ENCODE assay signal across 25 cellular contexts in genomic region chr14:88479574-88479987, GRCh38.
DNase-seq lines count a peak whose midpoint lies in the region; ATAC-seq, FAIRE-seq and TF ChIP-seq lines count a peak whose summit lies in the region.
"Had no signal": no experiment of that assay in that cellular context is flagged by ENCODE, and none has a peak within 500 bp of the region (broad histone marks: within the 10 kb centered on the region; RNA-seq: fewer than 3 reads in every experiment).

No MANE protein-coding gene starts in this region.

- TF ChIP-seq POLR2A in H1 (IDR thresholded peaks at IDR 0.05; ENCODE audit: control extremely low read depth in 1 of 2, low read depth in 2 of 2, low read length in 2 of 2) (no peak), testis (IDR thresholded peaks at IDR 0.05) (no peak)

- no peak overlapping the region for H3K9ac ChIP-seq in H1 (replicated peaks in 1 of 4; ENCODE audit: extremely low read depth in 1 of 4, low read depth in 3 of 4, low read length in 3 of 4)
- H3K9ac ChIP-seq: BLaER1 had no signal

- no peak overlapping the region for H3K4ac ChIP-seq in H1 (replicated peaks; ENCODE audit: insufficient read length, low read depth, low read length)

- H4K8ac ChIP-seq in H1 (ENCODE audit: extremely low read depth, insufficient read depth, low read length) = no peak overlapping the region

- no peak overlapping the region for H2BK12ac ChIP-seq in H1 (ENCODE audit: low read depth, low read length)

- no peak for ATAC-seq in GM18502 (IDR thresholded peaks at IDR 0.05; ENCODE audit: poor library complexity, unreplicated experiment)
- ATAC-seq: GM12878 had no signal

- no peak for TF ChIP-seq RAD21 in H1 (IDR thresholded peaks at IDR 0.05 in 1 of 2, conservative IDR thresholded peaks at IDR 0.05 in 1 of 2; ENCODE audit: low read depth in 2 of 2, low read length in 2 of 2)

- no peak overlapping the region for H2AK5ac ChIP-seq in H1 (ENCODE audit: low read depth, low read length)

- H4K5ac ChIP-seq in H1 (ENCODE audit: insufficient read length, low read depth, low read length) = no peak overlapping the region

- H3K9me3 ChIP-seq in H1 (ENCODE audit: insufficient read depth in 2 of 2, low read depth in 1 of 2, low read length in 1 of 2) (no peaks in the 10 kb centered on the region), testis (no peaks in the 10 kb centered on the region)
- H3K9me3 ChIP-seq: BE2C had no signal

- no peak overlapping the region for H4K91ac ChIP-seq in H1 (replicated peaks; ENCODE audit: insufficient read length, low read length)

- no peak for TF ChIP-seq EP300 in H1 (IDR thresholded peaks at IDR 0.05; ENCODE audit: borderline replicate concordance in 1 of 2, low read depth in 2 of 2, low read length in 2 of 2)

- no peak for FAIRE-seq in H1 (lab: Jason Lieb, UNC)
- FAIRE-seq: A204.1, GM12878, GM12892, GM19239 had no signal

- no peak for TF ChIP-seq CTCF in H1 (IDR thresholded peaks at IDR 0.05; ENCODE audit: control extremely low read depth in 1 of 3, insufficient read depth in 1 of 3, low read depth in 1 of 3, low read length in 3 of 3)
- TF ChIP-seq CTCF in testis (IDR thresholded peaks at IDR 0.05) = no peak

- H2BK15ac ChIP-seq in H1 (ENCODE audit: low read length) = no peak overlapping the region

- H4K20me1 ChIP-seq in H1 (replicated peaks in 1 of 2; ENCODE audit: control insufficient read depth in 1 of 2, insufficient read depth in 2 of 2, low read length in 2 of 2) = no peaks in the 10 kb centered on the region
- H4K20me1 ChIP-seq: BLaER1 had no signal

- no peak overlapping the region for H3K56ac ChIP-seq in H1 (replicated peaks; ENCODE audit: insufficient read length, low read depth, low read length)

- H3K23me2 ChIP-seq in H1 (ENCODE audit: low read depth, low read length) = no peaks in the 10 kb centered on the region; the same call in 1 of the 2 replicates

- no peak overlapping the region for H3K14ac ChIP-seq in H1 (ENCODE audit: insufficient read length)

- DNase-seq in H7 (peak; percentile 37), H1 (ENCODE audit: low read depth in 1 of 2, low spot score in 2 of 2) (no peak), testis (peak; percentile 34), T-helper 2 cell (no peak)
- DNase-seq: 8988T; ACHN; BE2C; C1 segment of cervical spinal cord; CD4-positive, alpha-beta memory T cell; CD4-positive, CD25-positive, alpha-beta regulatory T cell; CD8-positive, alpha-beta memory T cell; COR-L47; DMS 273 treated with DMSO at 0.1 percent for 48 hours; DMS153; DMS53; DMS79; DND-41; EL; GDM1 had no signal

- H2AFZ ChIP-seq in H1 (ENCODE audit: low read length) = no peak overlapping the region

- 92% methylated on average over 25 of the region's 40 CpGs; no CpG with 5 or more reads in 1 of the 2 experiments for WGBS in H1 (ENCODE audit: extremely low coverage in 1 of 2, insufficient coverage in 1 of 2, insufficient read length in 1 of 2, insufficient replicate concordance in 2 of 2, low coverage in 1 of 2, low lambda C conversion rate in 2 of 2, missing lambda C conversion rate in 1 of 2), 2 experiments
- WGBS in testis, 2 donors = 63% methylated on average over 22 of the region's 40 CpGs; no CpG with 5 or more reads in 1 of the 2 donors

- H2BK120ac ChIP-seq in H1 (replicated peaks; ENCODE audit: low read depth, low read length) = no peak overlapping the region

- H3K18ac ChIP-seq in H1 (ENCODE audit: extremely low read depth, low read length) = no peak overlapping the region

- POLR2A ChIA-PET in H1 (lab: Charles Lee; ENCODE audit: partially characterized antibody) = no interaction called here

- H3K23ac ChIP-seq in H1 (ENCODE audit: insufficient read length) = no peak overlapping the region

- H3K27me3 ChIP-seq in H7 (ENCODE audit: control insufficient read depth, insufficient read depth, low read length) = no peaks in the 10 kb centered on the region
- H3K27me3 ChIP-seq in H1 (replicated peaks in 1 of 4; ENCODE audit: control insufficient read depth in 3 of 4, extremely low read depth in 1 of 4, insufficient read depth in 3 of 4, low read length in 3 of 4) = no peaks in the 10 kb centered on the region
- H3K27me3 ChIP-seq in testis = no peaks in the 10 kb centered on the region
- H3K27me3 ChIP-seq: BE2C, BLaER1 had no signal

- intact Hi-C loops in testis (cut with DNase I; ENCODE audit: low total_unique reads) = no loop called here

- H3K27ac ChIP-seq in H1 (ENCODE audit: low read depth, low read length) (no peak overlapping the region), testis (no peak overlapping the region)
- H3K27ac ChIP-seq: BLaER1 had no signal

- CTCF ChIA-PET in H1 (lab: Charles Lee; ENCODE audit: partially characterized antibody) = interaction anchor here (0.9 to 3.6 kb wide), 5 partner anchors 9 to 290 kb away, joined by 3 to 19 read pairs (median 7); no protein-coding TSS in a partner anchor

- no peak overlapping the region for H3K4me2 ChIP-seq in H1 (ENCODE audit: insufficient read depth in 1 of 2, low read depth in 2 of 2, low read length in 2 of 2)
- H3K4me2 ChIP-seq: BLaER1 had no signal

- H3K36me3 ChIP-seq in H7 (replicated peaks; ENCODE audit: control insufficient read depth, insufficient read depth, low read length) (no peaks in the 10 kb centered on the region; the same call in 1 of the 2 replicates), H1 (ENCODE audit: control insufficient read depth in 2 of 4, insufficient read depth in 4 of 4, low read length in 3 of 4) (peaks cover 2 to 20% (median 11%) of the 10 kb centered on the region in 4 experiments; a peak in 7 of 8 replicates), testis (ENCODE audit: low read depth, missing control alignments) (peaks cover 5% of the 10 kb centered on the region)
- H3K36me3 ChIP-seq: BE2C, BLaER1 had no signal

- H3K79me2 ChIP-seq in H1 (ENCODE audit: control insufficient read depth in 1 of 2, insufficient read depth in 2 of 2, low read length in 2 of 2) = 0 out of 4 replicates have a peak, but pooled peaks cover 0 to 2% of the 10 kb centered on the region in 2 experiments

- peaks cover 5 to 16% (median 10%) of the 10 kb centered on the region in 4 experiments; a peak in 6 of 7 replicates for H3K4me1 ChIP-seq in H1 (replicated peaks in 1 of 4; ENCODE audit: control insufficient read depth in 3 of 4, insufficient read depth in 4 of 4, low read length in 3 of 4)
- peaks cover 9% of the 10 kb centered on the region for H3K4me1 ChIP-seq in testis

- no peaks in the 10 kb centered on the region for H3K79me1 ChIP-seq in H1 (ENCODE audit: low read depth, low read length)

- H3K4me3 ChIP-seq in H7 (ENCODE audit: insufficient read depth, low read depth, low read length) (no peak overlapping the region), H1 (ENCODE audit: extremely low read depth in 1 of 4, insufficient read depth in 2 of 4, low read depth in 3 of 4, low read length in 4 of 4) (no peak overlapping the region), testis (peak overlapping the region; percentile 6 to 50)
- H3K4me3 ChIP-seq: BLaER1, GM12878 had no signal

- peak overlapping the region; percentile 26; the same call in 1 of the 2 replicates for H2BK5ac ChIP-seq in H1 (ENCODE audit: low read depth, low read length)

- no peak overlapping the region for H2BK20ac ChIP-seq in H1 (ENCODE audit: low read length)

TF ChIP-seq in H1, 55 proteins besides CTCF, POLR2A, EP300 and RAD21:
- TF ChIP-seq POU5F1 (IDR thresholded peaks at IDR 0.05; ENCODE audit: low read depth, low read length) (no peak), USF2 (IDR thresholded peaks at IDR 0.05; ENCODE audit: low read length) (no peak), SRF (IDR thresholded peaks at IDR 0.05; ENCODE audit: low read depth, low read length) (no peak), BACH1 (IDR thresholded peaks at IDR 0.05; ENCODE audit: low read length) (no peak), GTF2F1 (IDR thresholded peaks at IDR 0.05; ENCODE audit: borderline replicate concordance, low read depth, low read length) (no peak), POLR2AphosphoS5 (IDR thresholded peaks at IDR 0.05; ENCODE audit: low read depth, low read length) (no peak), TBP (IDR thresholded peaks at IDR 0.05; ENCODE audit: low read depth, low read length) (no peak), ATF3 (IDR thresholded peaks at IDR 0.05; ENCODE audit: insufficient read depth, low read depth, low read length) (no peak), CBX8 (IDR thresholded peaks at IDR 0.05; ENCODE audit: borderline replicate concordance, low read depth, low read length) (no peak), TAF7 (optimal IDR thresholded peaks at IDR 0.05; ENCODE audit: borderline replicate concordance, low read depth, low read length) (no peak), SIN3A (conservative IDR thresholded peaks at IDR 0.05 in 1 of 2, IDR thresholded peaks at IDR 0.05 in 1 of 2; ENCODE audit: low read depth in 1 of 2, low read length in 2 of 2) (no peak), CHD1 (IDR thresholded peaks at IDR 0.05; ENCODE audit: low read depth, low read length) (no peak), SAP30 (IDR thresholded peaks at IDR 0.05; ENCODE audit: insufficient read depth, insufficient replicate concordance, low read length) (no peak)

Comparison
In these comparisons a context has a peak if more than half of its experiments do, and no peak if none do; other contexts are left out.
1. DNase-seq: peak in H7 (single experiment) and testis (single experiment); none in H1 (0 of 2) and T-helper 2 cell (0 of 5).
2. H3K4me3 ChIP-seq: peak in testis (2 of 2); none in H7 (single experiment) and H1 (0 of 4).